ENCODE assay signal across 8 cellular contexts in the genomic region with DNA sequence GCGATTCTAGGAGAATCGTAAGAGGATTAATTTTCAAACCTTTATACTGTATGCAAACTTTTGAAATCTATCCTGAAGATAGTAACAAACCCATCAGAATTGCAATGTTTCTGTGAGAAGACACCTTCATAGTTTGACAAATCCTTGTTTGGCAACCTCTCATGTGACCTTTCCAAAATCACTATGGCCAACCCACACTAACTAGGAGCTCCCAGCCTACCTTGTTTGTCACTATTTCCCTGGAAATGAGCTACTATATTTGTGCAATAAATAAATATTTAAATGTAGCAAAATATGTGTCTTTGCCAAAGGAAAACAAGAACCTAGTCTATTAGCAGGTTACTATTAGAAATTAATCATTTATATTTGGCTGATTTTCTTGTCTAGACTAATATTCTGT.
"Had no signal": no experiment of that assay in that cellular context is flagged by ENCODE, and none has a peak within 500 bp of the region (broad histone marks: within the 10 kb centered on the region; RNA-seq: fewer than 3 reads in every experiment).

No MANE protein-coding gene starts in this region.

- ATAC-seq: GM12878 had no signal

- FAIRE-seq: G401.6, GM12878, GM12891, GM12892, GM18507, GM19239 had no signal

- H3K4me3 ChIP-seq: GM12878 had no signal

- DNase-seq: GDM1, GF-D8 had no signal
